In the genomic region with DNA sequence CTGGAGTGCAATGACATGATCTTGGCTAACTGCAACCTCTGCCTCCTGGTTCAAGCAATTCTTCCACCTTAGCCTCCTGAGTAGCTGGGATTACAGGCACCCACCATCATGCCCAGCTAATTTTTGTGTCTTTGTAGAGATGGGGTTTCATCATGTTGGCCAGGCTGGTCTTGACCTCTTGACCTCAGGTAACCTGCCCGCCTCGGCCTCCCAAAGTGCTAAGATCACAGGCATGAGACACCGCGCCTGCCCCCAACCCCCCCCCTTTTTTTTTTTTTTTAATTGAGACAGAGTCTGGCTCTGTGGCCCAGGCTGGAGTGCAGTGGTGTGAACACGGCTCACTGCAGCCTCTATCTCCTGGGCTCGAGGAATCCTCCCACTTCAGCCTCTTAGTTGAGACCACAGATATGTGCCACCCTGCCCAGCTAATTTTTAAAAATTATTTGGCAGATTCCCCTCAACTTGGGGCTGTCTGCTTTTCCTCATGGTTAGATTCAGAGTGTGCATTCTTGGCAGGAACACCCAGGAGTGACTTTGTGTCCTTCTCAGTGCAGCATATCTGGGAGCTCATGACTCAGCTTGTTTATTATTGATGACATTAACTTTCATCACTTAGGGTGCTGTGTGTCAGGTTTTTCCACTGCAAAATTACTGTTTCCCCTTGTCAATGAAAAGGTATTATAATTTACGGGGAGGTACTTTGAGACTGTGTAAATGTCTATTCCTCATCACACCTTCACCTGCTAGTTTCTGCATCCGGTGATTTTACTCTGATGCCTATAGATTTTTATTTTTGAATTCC, we compare ENCODE assay signal across 18 cellular contexts. TPM values are rescaled to one million over a fixed set of nuclear protein-coding genes. Genes with fewer than 3 reads are reported as not detected.
DNase-seq lines count a peak whose midpoint lies in the region; ATAC-seq and TF ChIP-seq lines count a peak whose summit lies in the region.
"Had no signal": no experiment of that assay in that cellular context is flagged by ENCODE, and none has a peak within 500 bp of the region (broad histone marks: within the 10 kb centered on the region; RNA-seq: fewer than 3 reads in every experiment).

No MANE protein-coding gene starts in this region.

- peaks cover 10% of the 10 kb centered on the region for H3K4me1 Mint-ChIP-seq in stimulated activated memory B cell treated with anti-CD40 and anti-IgM and Interleukin-4, amounts not matched to agents 10 μg/mL and 1 μg/mL and 100 μg/mL, for 72 hours

- no peaks in the 10 kb centered on the region for H3F3A ChIP-seq in PC-3 (ENCODE audit: low read length, unreplicated experiment)

- no peak for TF ChIP-seq POLR2A in stomach (IDR thresholded peaks at IDR 0.05)

- H3K36me3 Mint-ChIP-seq in stimulated activated memory B cell treated with anti-CD40 and anti-IgM and Interleukin-4, amounts not matched to agents 10 μg/mL and 1 μg/mL and 100 μg/mL, for 72 hours, result peaks cover 53% of the 10 kb centered on the region

- H3K4me3 Mint-ChIP-seq in stimulated activated memory B cell treated with anti-CD40 and anti-IgM and Interleukin-4, amounts not matched to agents 10 μg/mL and 1 μg/mL and 100 μg/mL, for 72 hours, result no peak overlapping the region
- H3K4me3 Mint-ChIP-seq: CD8-positive, alpha-beta T cell had no signal

- H3K79me2 ChIP-seq in PC-3 (ENCODE audit: low read length), result no peaks in the 10 kb centered on the region

- POLR2A ChIA-PET in PC-3 (lab: Charles Lee; ENCODE audit: unreplicated experiment), result no interaction called here

- H3K9me2 ChIP-seq in PC-3 (replicated peaks; ENCODE audit: low read length), result no peaks in the 10 kb centered on the region

- peak overlapping the region; percentile 10; the same call in 1 of the 2 replicates for H3K4me2 ChIP-seq in PC-3 (ENCODE audit: low read length)

- DNase-seq in EL (peak; percentile 11), PC-3 (peak; percentile 54), epithelial cell of esophagus (ENCODE audit: low read depth) (peak; percentile 29), DMS114 treated with DMSO at 0.1 percent for 48 hours (lab: John Stamatoyannopoulos, UW; ENCODE audit: unreplicated experiment) (no peak), NCI-H1436 treated with DMSO at 0.1 percent for 48 hours (lab: John Stamatoyannopoulos, UW) (no peak), stomach (no peak)
- DNase-seq: BE2C; CD8-positive, alpha-beta T cell; KBM-7; NCI-H1105; NCI-H2029; NCI-H2171 treated with DMSO at 0.1 percent for 48 hours; NCI-H510A; NCI-H82; SIG-M5 had no signal

- no peak overlapping the region for H3K27ac ChIP-seq in PC-3 (ENCODE audit: low read length)
- no peak overlapping the region for H3K27ac ChIP-seq in stomach

- no peak for TF ChIP-seq EP300 in stomach (IDR thresholded peaks at IDR 0.05)

- no peaks in the 10 kb centered on the region for H4K20me1 ChIP-seq in PC-3 (ENCODE audit: low read length)

- H3K4me1 ChIP-seq in PC-3 (ENCODE audit: insufficient read depth, low read length), result peaks cover 7% of the 10 kb centered on the region
- peaks cover 0 to 12% (median 5%) of the 10 kb centered on the region in 4 donors for H3K4me1 ChIP-seq in stomach
- H3K4me1 ChIP-seq: BE2C, HAP-1 had no signal

- H3K4me3 ChIP-seq in PC-3 (ENCODE audit: low read length), result no peak overlapping the region
- H3K4me3 ChIP-seq in epithelial cell of esophagus (ENCODE audit: low read length), result no peak overlapping the region
- H3K4me3 ChIP-seq in stomach, result no peak overlapping the region
- H3K4me3 ChIP-seq: HAP-1 had no signal

- 97 to 99% (median 97%) methylated on average over 8 of the region's 8 CpGs for WGBS in stomach, 5 donors

- H3K27ac Mint-ChIP-seq in stimulated activated memory B cell treated with anti-CD40 and anti-IgM and Interleukin-4, amounts not matched to agents 10 μg/mL and 1 μg/mL and 100 μg/mL, for 72 hours, result peak overlapping the region; percentile 17
- H3K27ac Mint-ChIP-seq: CD8-positive, alpha-beta T cell had no signal

- BruUV-seq in PC-3 (replicated peaks; lab: Mats Ljungman, UMichigan), result no TSS peak

- TF ChIP-seq CTCF in PC-3 (conservative IDR thresholded peaks at IDR 0.05; ENCODE audit: low read depth, low read length) (no peak), epithelial cell of esophagus (IDR thresholded peaks at IDR 0.05; ENCODE audit: insufficient read depth, low read depth, low read length, missing control alignments) (no peak), stomach (IDR thresholded peaks at IDR 0.05) (no peak)

- ATAC-seq in PC-3 (peak; percentile 80), GM18861 (IDR thresholded peaks at IDR 0.05; ENCODE audit: unreplicated experiment) (no peak)
- no peak for ATAC-seq in stimulated activated memory B cell treated with anti-CD40 and anti-IgM and Interleukin-4, amounts not matched to agents 10 μg/mL and 1 μg/mL and 100 μg/mL, for 72 hours
- ATAC-seq: CD8-positive, alpha-beta T cell had no signal

- CTCF ChIA-PET in PC-3 (lab: Charles Lee), result interaction anchor here (0.6 kb wide), 1 partner anchor 287 kb away, joined by 4 read pairs; no protein-coding TSS in a partner anchor

- intact Hi-C loops in PC-3 (cut with micrococcal nuclease) (no loop called here), stomach (cut with DNase I; ENCODE audit: low total_unique reads) (no loop called here)

- no peaks in the 10 kb centered on the region for H3K27me3 ChIP-seq in PC-3 (ENCODE audit: low read length)
- no peaks in the 10 kb centered on the region for H3K27me3 ChIP-seq in stomach
- H3K27me3 ChIP-seq: BE2C had no signal

- H3K27me3 Mint-ChIP-seq in stimulated activated memory B cell treated with anti-CD40 and anti-IgM and Interleukin-4, amounts not matched to agents 10 μg/mL and 1 μg/mL and 100 μg/mL, for 72 hours, result no peaks in the 10 kb centered on the region

- H3K36me3 ChIP-seq in PC-3 (ENCODE audit: low read depth, low read length) (no peaks in the 10 kb centered on the region), stomach (peaks cover 0 to 63% (median 43%) of the 10 kb centered on the region in 4 donors)
- H3K36me3 ChIP-seq: BE2C, HAP-1 had no signal

- H3K9me3 Mint-ChIP-seq in stimulated activated memory B cell treated with anti-CD40 and anti-IgM and Interleukin-4, amounts not matched to agents 10 μg/mL and 1 μg/mL and 100 μg/mL, for 72 hours, result no peaks in the 10 kb centered on the region
- H3K9me3 Mint-ChIP-seq: CD8-positive, alpha-beta T cell had no signal

- no peak overlapping the region for H3K9ac ChIP-seq in PC-3 (ENCODE audit: low read length)

- H3K9me3 ChIP-seq in PC-3 (ENCODE audit: low read length) (no peaks in the 10 kb centered on the region), stomach (no peaks in the 10 kb centered on the region)
- H3K9me3 ChIP-seq: BE2C, HAP-1 had no signal

- H2AFZ ChIP-seq in PC-3 (ENCODE audit: low read length), result no peak overlapping the region

RNA-seq across cellular contexts. Expression of a gene that starts 50.3 kb away (rescaled TPM):
- total RNA-seq in PC-3 (2014; rRNA removed) (15.8 and 17.1 TPM in 2 replicates), stomach (100 to 1,000 TPM in 1 of 5 donors, 10 to 100 TPM in 4; 34.4 to 442 (median 62.5) TPM)
- polyA plus RNA-seq in stomach, result 10 to 100 TPM; 16.0 to 28.9 (median 20.5) TPM

RNA-seq across cellular contexts. Expression of a gene that starts 57.7 kb away (rescaled TPM):
- total RNA-seq in PC-3 (2014; rRNA removed), result 31.9 and 45.1 TPM in 2 replicates
- total RNA-seq in stomach, result 10 to 100 TPM in 4 of 5 donors, 1 to 10 TPM in 1; 4.9 to 76.4 (median 52.5) TPM
- 10 to 100 TPM; 36.3 to 63.1 (median 52.9) TPM for polyA plus RNA-seq in stomach

Comparison
In these comparisons a context has a peak if more than half of its experiments do, and no peak if none do; other contexts are left out.
1. DNase-seq: peak in EL (single experiment), PC-3 (single experiment) and epithelial cell of esophagus (single experiment); none in DMS114 treated with DMSO at 0.1 percent for 48 hours (single experiment), NCI-H1436 treated with DMSO at 0.1 percent for 48 hours (single experiment) and stomach (single experiment).